In the genomic region with DNA sequence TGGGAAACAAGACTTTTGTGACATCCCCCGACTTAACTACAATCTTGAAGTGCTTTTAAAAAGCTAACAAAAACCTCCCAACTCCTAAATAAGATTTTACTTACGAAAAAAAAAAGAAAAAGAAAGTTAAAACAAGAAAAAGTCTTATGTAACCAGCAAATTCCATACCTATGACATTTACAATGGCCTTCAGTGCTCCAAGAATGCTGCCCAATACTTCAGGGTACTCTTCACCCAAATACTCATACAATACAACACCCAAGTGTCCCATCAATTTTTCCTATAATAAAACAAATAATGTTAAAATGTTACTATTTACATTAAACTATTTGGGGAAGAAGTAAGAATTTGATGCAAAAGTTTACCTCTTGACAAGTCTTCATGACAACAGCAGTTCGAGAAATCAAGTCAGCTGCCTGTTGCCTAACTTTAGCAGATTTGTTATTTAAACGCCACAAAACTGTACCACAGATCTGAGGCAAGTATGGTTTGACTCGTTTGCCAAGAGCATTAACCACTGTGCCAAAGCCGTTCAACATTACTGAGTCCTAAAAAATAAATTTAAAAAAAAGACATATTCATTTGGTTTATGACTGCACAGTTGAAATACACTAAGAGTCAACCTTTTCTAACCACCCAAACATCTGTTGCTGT, we compare ENCODE assay signal across 12 cellular contexts.
"Had no signal": no experiment of that assay in that cellular context is flagged by ENCODE, and none has a peak within 500 bp of the region (broad histone marks: within the 10 kb centered on the region; RNA-seq: fewer than 3 reads in every experiment).

No MANE protein-coding gene starts in this region.

- H3K4me3 ChIP-seq: colonic mucosa, ovary, tibial nerve had no signal

- H3K27me3 Mint-ChIP-seq: activated B cell treated with CpG ODN at 0.5 μM for 24 hours; activated naive CD8-positive, alpha-beta T cell treated with anti-CD3 and anti-CD28 coated beads, Interleukin-2, amount 50 U/mL, for 24 hours had no signal

- H3K27ac ChIP-seq: colonic mucosa, ovary, tibial nerve had no signal

- H3K4me3 Mint-ChIP-seq: activated B cell treated with CpG ODN at 0.5 μM for 24 hours; activated naive CD8-positive, alpha-beta T cell treated with anti-CD3 and anti-CD28 coated beads, Interleukin-2, amount 50 U/mL, for 24 hours; nephron progenitor cell; T-helper 1 cell treated with Interleukin-12 subunit alpha and Interleukin-12 subunit beta and Interleukin-4 antibody, amounts not matched to agents 30 μg/mL and 1 μg/mL, for 36 hours had no signal

- DNase-seq: activated B cell treated with CpG ODN at 0.5 μM for 24 hours; activated CD4-positive, alpha-beta T cell treated with anti-CD3 and anti-CD28 coated beads, Interleukin-2, amount 50 U/mL, for 1 hour; activated gamma-delta T cell; activated naive CD8-positive, alpha-beta T cell treated with anti-CD3 and anti-CD28 coated beads, Interleukin-2, amount 50 U/mL, for 24 hours; activated T-cell treated with anti-CD3 and anti-CD28 coated beads, Interleukin-2, amount 50 U/mL, for 1 hour; colonic mucosa; kidney glomerular epithelial cell; nephron progenitor cell; ovary; stimulated activated CD4-positive, alpha-beta T cell treated with anti-CD3 and anti-CD28 coated beads, Interleukin-4, amount 100 ng/mL, for 4 hours had no signal

- H3K27ac Mint-ChIP-seq: activated B cell treated with CpG ODN at 0.5 μM for 24 hours; nephron progenitor cell; T-helper 1 cell treated with Interleukin-12 subunit alpha and Interleukin-12 subunit beta and Interleukin-4 antibody, amounts not matched to agents 30 μg/mL and 1 μg/mL, for 36 hours had no signal

- H3K9me3 Mint-ChIP-seq: activated B cell treated with CpG ODN at 0.5 μM for 24 hours; activated naive CD8-positive, alpha-beta T cell treated with anti-CD3 and anti-CD28 coated beads, Interleukin-2, amount 50 U/mL, for 24 hours; nephron progenitor cell; T-helper 1 cell treated with Interleukin-12 subunit alpha and Interleukin-12 subunit beta and Interleukin-4 antibody, amounts not matched to agents 30 μg/mL and 1 μg/mL, for 36 hours had no signal

- H3K4me1 Mint-ChIP-seq: activated B cell treated with CpG ODN at 0.5 μM for 24 hours; activated naive CD8-positive, alpha-beta T cell treated with anti-CD3 and anti-CD28 coated beads, Interleukin-2, amount 50 U/mL, for 24 hours; nephron progenitor cell had no signal

- ATAC-seq: activated naive CD8-positive, alpha-beta T cell treated with anti-CD3 and anti-CD28 coated beads, Interleukin-2, amount 50 U/mL, for 24 hours had no signal

- H3K4me1 ChIP-seq: colonic mucosa, tibial nerve had no signal

- H3K9me3 ChIP-seq: colonic mucosa, ovary, tibial nerve had no signal

- H3K27me3 ChIP-seq: colonic mucosa, ovary, tibial nerve had no signal
